13 cellular contexts compared by ENCODE assay signal in the genomic region with DNA sequence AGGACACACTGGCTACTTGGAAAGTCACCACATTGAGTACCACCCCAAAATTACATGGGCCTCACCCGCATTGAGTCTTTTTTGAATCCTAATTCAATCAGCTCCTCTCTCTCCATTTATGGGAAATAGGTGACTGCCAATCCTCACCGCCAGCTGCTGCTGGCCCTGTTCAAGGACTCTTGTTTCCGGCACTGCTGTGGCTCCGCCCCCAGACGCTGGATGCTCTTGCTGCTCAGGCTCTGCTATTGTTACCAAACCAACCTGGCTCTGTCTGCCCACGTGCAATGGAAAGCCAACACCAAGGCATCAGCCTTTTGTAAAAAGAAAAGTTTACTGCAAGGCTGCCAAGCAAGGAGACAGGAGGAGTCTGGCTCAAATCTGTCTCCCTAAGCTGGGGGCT.
DNase-seq lines count a peak whose midpoint lies in the region; ATAC-seq lines count a peak whose summit lies in the region.
"Had no signal": no experiment of that assay in that cellular context is flagged by ENCODE, and none has a peak within 500 bp of the region (broad histone marks: within the 10 kb centered on the region; RNA-seq: fewer than 3 reads in every experiment).

No MANE protein-coding gene starts in this region.

- H3K9ac ChIP-seq in neuronal stem cell (ENCODE audit: low read depth, low read length, poor library complexity) = no peak overlapping the region
- H3K9ac ChIP-seq: KMS-11 had no signal

- H3K23ac ChIP-seq in neuronal stem cell (ENCODE audit: low read depth, low read length, poor library complexity) = no peak overlapping the region

- no peaks in the 10 kb centered on the region for H3K27me3 ChIP-seq in neuronal stem cell (ENCODE audit: control insufficient read depth in 3 of 3, insufficient read depth in 3 of 3, low read depth in 1 of 3, low read length in 3 of 3)

- DNase-seq in NCI-H187 (lab: John Stamatoyannopoulos, UW) (peak; percentile 57 to 72), SHP77 (lab: John Stamatoyannopoulos, UW) (peak; percentile 94 to 97), neuronal stem cell (ENCODE audit: low spot score) (no peak), HPDE6-E6E7 (ENCODE audit: extremely low spot score) (no peak), NCI-H446 (lab: John Stamatoyannopoulos, UW) (no peak), NCI-H2081 treated with DMSO at 0.1 percent for 48 hours (lab: John Stamatoyannopoulos, UW) (no peak)
- DNase-seq: activated CD8-positive, alpha-beta memory T cell treated with anti-CD3 and anti-CD28 coated beads for 24 hours; activated naive CD4-positive, alpha-beta T cell; cerebellar nuclear complex; esophagus squamous epithelium; substantia nigra had no signal

- no peaks in the 10 kb centered on the region for H3K9me3 ChIP-seq in neuronal stem cell (replicated peaks in 1 of 2; ENCODE audit: control insufficient read depth in 2 of 2, insufficient read depth in 1 of 2, low read depth in 1 of 2, low read length in 2 of 2)
- H3K9me3 ChIP-seq: esophagus squamous epithelium had no signal

- no peaks in the 10 kb centered on the region for H3K79me1 ChIP-seq in neuronal stem cell (ENCODE audit: low read depth, low read length)

- peak; percentile 60 for ATAC-seq in GM18499 (IDR thresholded peaks at IDR 0.05; ENCODE audit: insufficient read depth, unreplicated experiment)

- H3K4me2 ChIP-seq in neuronal stem cell (ENCODE audit: insufficient read depth, low read length, poor library complexity, severe bottlenecking) = no peak overlapping the region
- H3K4me2 ChIP-seq: KMS-11 had no signal

- no peaks in the 10 kb centered on the region for H3K36me3 ChIP-seq in neuronal stem cell (replicated peaks in 1 of 2; ENCODE audit: control insufficient read depth in 2 of 2, insufficient read depth in 2 of 2, low read length in 2 of 2)
- H3K36me3 ChIP-seq: esophagus squamous epithelium had no signal

- H3K4me3 ChIP-seq in neuronal stem cell (ENCODE audit: low read length in 2 of 2) = no peak overlapping the region
- H3K4me3 ChIP-seq: esophagus squamous epithelium had no signal

- H4K8ac ChIP-seq in neuronal stem cell (ENCODE audit: low read depth, low read length) = no peak overlapping the region

- no peak overlapping the region for H2AK5ac ChIP-seq in neuronal stem cell (ENCODE audit: low read depth, low read length)

- H2BK15ac ChIP-seq in neuronal stem cell (ENCODE audit: low read length) = no peak overlapping the region

- no peak overlapping the region for H2BK120ac ChIP-seq in neuronal stem cell (ENCODE audit: low read depth, low read length)

- no peak overlapping the region for H3K4ac ChIP-seq in neuronal stem cell (ENCODE audit: low read length)

- no peak overlapping the region for H4K91ac ChIP-seq in neuronal stem cell (ENCODE audit: low read depth, low read length, poor library complexity)

- peak overlapping the region; percentile 77 for H2AFZ ChIP-seq in neuronal stem cell (ENCODE audit: low read length)

- H3K14ac ChIP-seq in neuronal stem cell (ENCODE audit: low read length) = no peak overlapping the region

- no peak overlapping the region for H3K27ac ChIP-seq in neuronal stem cell (replicated peaks; ENCODE audit: low read length)
- H3K27ac ChIP-seq: esophagus squamous epithelium, KMS-11 had no signal

- no peak overlapping the region for H2BK12ac ChIP-seq in neuronal stem cell (ENCODE audit: low read length)

- no peak overlapping the region for H2BK5ac ChIP-seq in neuronal stem cell (ENCODE audit: low read length)

- peaks cover 0 to 8% of the 10 kb centered on the region in 2 donors for H3K4me1 ChIP-seq in neuronal stem cell (ENCODE audit: control insufficient read depth in 2 of 2, insufficient read depth in 1 of 2, low read depth in 1 of 2, low read length in 2 of 2)

- no CpG with 5 or more reads among the region's 6 CpGs for WGBS in neuronal stem cell (ENCODE audit: extremely low coverage in 2 of 2, insufficient read length in 2 of 2, insufficient replicate concordance in 1 of 2), 2 donors

- no peak overlapping the region for H3K18ac ChIP-seq in neuronal stem cell (ENCODE audit: low read length)

Comparison
In these comparisons a context has a peak if more than half of its experiments do, and no peak if none do; other contexts are left out.
1. DNase-seq: peak in NCI-H187 (2 of 2) and SHP77 (2 of 2); none in neuronal stem cell (single experiment), HPDE6-E6E7 (single experiment), NCI-H446 (0 of 2) and NCI-H2081 treated with DMSO at 0.1 percent for 48 hours (single experiment).